ENCODE assay signal across 14 cellular contexts in the genomic region with DNA sequence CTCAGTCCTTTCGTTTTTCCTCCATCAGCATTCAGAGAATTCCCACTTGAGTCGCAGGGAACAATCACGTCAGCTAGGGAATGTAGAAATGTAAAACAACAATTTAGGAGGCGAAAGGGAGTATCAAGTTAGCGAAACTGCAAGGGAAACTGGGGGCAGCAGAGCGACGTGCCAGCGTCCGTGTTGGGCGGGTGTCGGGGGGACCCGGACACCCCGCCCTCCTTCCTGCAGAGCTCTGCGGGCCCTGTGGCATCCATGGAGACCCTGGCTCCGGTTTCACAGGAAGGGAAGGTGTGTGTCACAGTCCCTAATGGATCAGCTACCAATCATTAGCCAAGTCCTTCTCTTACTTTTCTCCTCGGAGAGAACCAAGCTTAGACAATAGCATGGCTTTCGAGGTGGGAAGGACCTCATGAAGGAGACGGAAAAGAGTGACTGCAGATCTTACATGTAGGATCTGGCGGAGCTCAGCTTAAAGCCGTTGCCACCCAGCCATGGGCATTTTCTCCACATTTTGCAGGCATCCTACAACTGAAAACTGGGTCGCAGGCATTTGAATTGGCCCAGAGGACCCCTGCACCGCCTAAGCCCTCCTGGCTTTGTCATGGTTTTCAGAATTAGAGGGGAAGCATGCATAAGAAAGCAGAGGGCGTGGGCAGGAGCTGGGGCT. TPM values are rescaled to one million over a fixed set of nuclear protein-coding genes. Genes with fewer than 3 reads are reported as not detected.
DNase-seq lines count a peak whose midpoint lies in the region; ATAC-seq and TF ChIP-seq lines count a peak whose summit lies in the region.
"Had no signal": no experiment of that assay in that cellular context is flagged by ENCODE, and none has a peak within 500 bp of the region (broad histone marks: within the 10 kb centered on the region; RNA-seq: fewer than 3 reads in every experiment).

No MANE protein-coding gene starts in this region.

- no peaks in the 10 kb centered on the region for H3K79me2 ChIP-seq in fibroblast of lung (ENCODE audit: control insufficient read depth, insufficient read depth, low read length)
- no peaks in the 10 kb centered on the region for H3K79me2 ChIP-seq in smooth muscle cell (ENCODE audit: low read depth)

- H4K91ac ChIP-seq in IMR-90 (ENCODE audit: insufficient read depth, low read depth, low read length) (no peak overlapping the region), mesenchymal stem cell (ENCODE audit: low read length) (no peak overlapping the region)

- no peak for TF ChIP-seq POLR2A in IMR-90 (IDR thresholded peaks at IDR 0.05; ENCODE audit: low read depth, low read length)

- H3K4me3 Mint-ChIP-seq in CD14-positive monocyte, result no peak overlapping the region

- H3K4me1 ChIP-seq in IMR-90 (ENCODE audit: control insufficient read depth, insufficient read depth, low read length) (peaks cover 4% of the 10 kb centered on the region; the same call in 1 of the 2 replicates), fibroblast of lung (ENCODE audit: control insufficient read depth, extremely low read depth, insufficient read depth, low read length) (no peaks in the 10 kb centered on the region), mesenchymal stem cell (ENCODE audit: control insufficient read depth, insufficient read depth, low read depth, low read length) (peaks cover 6% of the 10 kb centered on the region), smooth muscle cell (ENCODE audit: low read depth) (peaks cover 21% of the 10 kb centered on the region)

- no peak for DNase-seq in IMR-90
- peak; percentile 6 to 73 for DNase-seq in fibroblast of lung (ENCODE audit: low read depth in 2 of 2)
- DNase-seq in mesenchymal stem cell, result peak; percentile 12
- DNase-seq in smooth muscle cell (lab: John Stamatoyannopoulos, UW; ENCODE audit: unreplicated experiment), result no peak
- DNase-seq in AG20443 (ENCODE audit: low spot score), result no peak
- DNase-seq in cerebellum (ENCODE audit: low spot score), result no peak
- DNase-seq in CD14-positive monocyte (ENCODE audit: low spot score), result no peak
- no peak for DNase-seq in A172 (ENCODE audit: low spot score)
- DNase-seq: effector CD4-positive, alpha-beta T cell; kidney glomerular epithelial cell; NCI-H1092 treated with DMSO at 0.1 percent for 48 hours; stimulated activated CD4-positive, alpha-beta T cell treated with anti-CD3 and anti-CD28 coated beads, Interleukin-2, amount 100 ng/mL, for 24 hours; T-helper 9 cell had no signal

- H3K14ac ChIP-seq in IMR-90 (replicated peaks; ENCODE audit: low read depth, low read length) (no peak overlapping the region), mesenchymal stem cell (ENCODE audit: low read length in 2 of 2) (no peak overlapping the region)

- peaks cover 12 to 13% (median 12%) of the 10 kb centered on the region in 3 donors for H3K27me3 Mint-ChIP-seq in CD14-positive monocyte (ENCODE audit: low read depth in 3 of 3)

- no peak overlapping the region for H3K27ac ChIP-seq in IMR-90 (ENCODE audit: insufficient read depth, low read length)
- H3K27ac ChIP-seq in fibroblast of lung (ENCODE audit: insufficient read depth, low read length), result no peak overlapping the region
- peak overlapping the region; percentile 49 for H3K27ac ChIP-seq in mesenchymal stem cell (ENCODE audit: low read length, poor library complexity, severe bottlenecking)
- no peak overlapping the region for H3K27ac ChIP-seq in smooth muscle cell (ENCODE audit: low read depth)
- H3K27ac ChIP-seq: vagina had no signal

- no peak overlapping the region for H3K27ac Mint-ChIP-seq in CD14-positive monocyte

- no peaks in the 10 kb centered on the region for H3F3A ChIP-seq in smooth muscle cell (ENCODE audit: low read depth)

- 0 out of 2 replicates have a peak overlapping the region, but pooled peaks have one; percentile 25 for H2BK20ac ChIP-seq in IMR-90 (ENCODE audit: low read depth, low read length)

- no peak overlapping the region for H4K8ac ChIP-seq in IMR-90 (ENCODE audit: low read depth in 2 of 2, low read length in 2 of 2)
- no peak overlapping the region for H4K8ac ChIP-seq in mesenchymal stem cell (ENCODE audit: low read length)

- H3K4me3 ChIP-seq in IMR-90 (ENCODE audit: insufficient read depth, low read depth, low read length) (no peak overlapping the region), fibroblast of lung (replicated peaks in 1 of 4; ENCODE audit: control extremely low read depth in 1 of 4, insufficient read depth in 1 of 4, low read depth in 3 of 4, low read length in 4 of 4) (peak overlapping the region in 1 of 4 experiments; percentile 23), mesenchymal stem cell (ENCODE audit: insufficient read depth in 1 of 2, low read depth in 1 of 2, low read length in 2 of 2) (peak overlapping the region; percentile 24 to 45), smooth muscle cell (peak overlapping the region; percentile 43)

- H3K27me3 ChIP-seq in IMR-90 (ENCODE audit: control insufficient read depth, insufficient read depth, low read length) (no peaks in the 10 kb centered on the region), fibroblast of lung (ENCODE audit: control insufficient read depth, insufficient read depth, low read length) (no peaks in the 10 kb centered on the region), mesenchymal stem cell (ENCODE audit: control insufficient read depth in 1 of 2, insufficient read depth in 1 of 2, low read length in 2 of 2) (no peaks in the 10 kb centered on the region), smooth muscle cell (ENCODE audit: low read depth) (no peaks in the 10 kb centered on the region)
- H3K27me3 ChIP-seq: vagina had no signal

- H3K23ac ChIP-seq in IMR-90 (ENCODE audit: low read depth, low read length) (no peak overlapping the region; the same call in 1 of the 2 replicates), mesenchymal stem cell (ENCODE audit: low read length in 2 of 2) (no peak overlapping the region)

- H3K56ac ChIP-seq in IMR-90 (ENCODE audit: extremely low read depth, insufficient read depth, low read length), result no peak overlapping the region

- no peaks in the 10 kb centered on the region for H3K36me3 Mint-ChIP-seq in CD14-positive monocyte

- H2BK12ac ChIP-seq in mesenchymal stem cell (ENCODE audit: low read length in 2 of 2), result no peak overlapping the region

- intact Hi-C loops in IMR-90 (cut with micrococcal nuclease), result no loop called here
- intact Hi-C loops in CD14-positive monocyte (cut with micrococcal nuclease), result no loop called here

- TF ChIP-seq CTCF in IMR-90 (conservative IDR thresholded peaks at IDR 0.05; ENCODE audit: low read depth, low read length), result no peak
- no peak for TF ChIP-seq CTCF in fibroblast of lung (conservative IDR thresholded peaks at IDR 0.05 in 1 of 2, IDR thresholded peaks at IDR 0.05 in 1 of 2; ENCODE audit: low read depth in 1 of 2, low read length in 2 of 2)
- no peak for TF ChIP-seq CTCF in smooth muscle cell (IDR thresholded peaks at IDR 0.05; ENCODE audit: borderline replicate concordance, insufficient read depth, poor library complexity, severe bottlenecking)
- TF ChIP-seq CTCF in CD14-positive monocyte (IDR thresholded peaks at IDR 0.05), result no peak

- no peaks in the 10 kb centered on the region for H3K36me3 ChIP-seq in IMR-90 (ENCODE audit: control insufficient read depth, insufficient read depth, low read length)
- H3K36me3 ChIP-seq in fibroblast of lung (ENCODE audit: control insufficient read depth, insufficient read depth, low read length), result no peaks in the 10 kb centered on the region
- no peaks in the 10 kb centered on the region for H3K36me3 ChIP-seq in mesenchymal stem cell (ENCODE audit: control insufficient read depth in 1 of 2, insufficient read depth in 2 of 2, low read depth in 1 of 2, low read length in 2 of 2)
- H3K36me3 ChIP-seq in smooth muscle cell (ENCODE audit: low read depth), result no peaks in the 10 kb centered on the region
- H3K36me3 ChIP-seq: vagina had no signal

- no peak for ATAC-seq in IMR-90 (ENCODE audit: low read depth)

- BruUV-seq in IMR-90 (replicated peaks; lab: Mats Ljungman, UMichigan), result no TSS peak

- H2BK5ac ChIP-seq in IMR-90 (ENCODE audit: low read depth, low read length, poor library complexity, severe bottlenecking) (no peak overlapping the region), mesenchymal stem cell (ENCODE audit: low read depth, low read length, poor library complexity, severe bottlenecking) (no peak overlapping the region)

- H2BK15ac ChIP-seq in IMR-90 (ENCODE audit: low read depth, low read length), result no peak overlapping the region
- H2BK15ac ChIP-seq in mesenchymal stem cell (ENCODE audit: low read depth, poor library complexity, severe bottlenecking), result no peak overlapping the region

- in situ Hi-C loops in IMR-90 (cut with MboI; ENCODE audit: low sequenced_read_pairs), result no loop called here

- H3K18ac ChIP-seq in IMR-90 (ENCODE audit: low read depth, low read length) (no peak overlapping the region; the same call in 1 of the 2 replicates), mesenchymal stem cell (ENCODE audit: low read depth in 1 of 2, low read length in 2 of 2) (peak overlapping the region in 1 of 2 experiments; percentile 32)

- no peak overlapping the region for H3K4ac ChIP-seq in IMR-90 (ENCODE audit: low read depth, low read length)
- no peak overlapping the region for H3K4ac ChIP-seq in mesenchymal stem cell (ENCODE audit: low read depth in 1 of 2, low read length in 2 of 2)

- no peaks in the 10 kb centered on the region for H3K4me1 Mint-ChIP-seq in CD14-positive monocyte

- no peak for TF ChIP-seq RAD21 in IMR-90 (IDR thresholded peaks at IDR 0.05; ENCODE audit: low read length)

- H2BK120ac ChIP-seq in IMR-90 (ENCODE audit: low read depth, low read length) (no peak overlapping the region), mesenchymal stem cell (ENCODE audit: low read depth, low read length) (no peak overlapping the region)

- POLR2A ChIA-PET in IMR-90 (lab: Charles Lee; ENCODE audit: unreplicated experiment), result no interaction called here

- H2AFZ ChIP-seq in IMR-90 (replicated peaks; ENCODE audit: low read length, poor library complexity) (peak overlapping the region; percentile 76), fibroblast of lung (ENCODE audit: low read length) (no peak overlapping the region), mesenchymal stem cell (ENCODE audit: low read depth, low read length) (no peak overlapping the region), smooth muscle cell (ENCODE audit: low read depth) (peak overlapping the region; percentile 70)

- no peak overlapping the region for H2AK9ac ChIP-seq in IMR-90 (replicated peaks; ENCODE audit: low read depth, low read length, poor library complexity)

- CTCF ChIA-PET in IMR-90 (lab: Yijun Ruan, JAX), result no interaction called here

- peaks cover 0 to 6% (median 0%) of the 10 kb centered on the region in 7 donors for H3K9me3 Mint-ChIP-seq in CD14-positive monocyte

- H3K9me3 ChIP-seq in IMR-90 (ENCODE audit: control insufficient read depth, insufficient read depth, low read length), result no peaks in the 10 kb centered on the region
- no peaks in the 10 kb centered on the region for H3K9me3 ChIP-seq in fibroblast of lung (ENCODE audit: control insufficient read depth, insufficient read depth, low read depth, low read length)
- H3K9me3 ChIP-seq in mesenchymal stem cell (ENCODE audit: control insufficient read depth, low read length), result no peaks in the 10 kb centered on the region
- no peaks in the 10 kb centered on the region for H3K9me3 ChIP-seq in smooth muscle cell (replicated peaks; ENCODE audit: low read depth)
- H3K9me3 ChIP-seq: vagina had no signal

- dilution Hi-C loops in IMR-90 (cut with HindIII; ENCODE audit: low sequenced_read_pairs, unreplicated experiment), result no loop called here

- H4K5ac ChIP-seq in IMR-90 (ENCODE audit: low read depth, low read length), result no peak overlapping the region; the same call in 1 of the 2 replicates

- no peak overlapping the region for H2AK5ac ChIP-seq in IMR-90 (ENCODE audit: low read depth, low read length)
- H2AK5ac ChIP-seq in mesenchymal stem cell (ENCODE audit: low read length, severe bottlenecking), result no peak overlapping the region

- H3K4me2 ChIP-seq in IMR-90 (ENCODE audit: low read depth, low read length), result peak overlapping the region; percentile 61
- H3K4me2 ChIP-seq in fibroblast of lung (ENCODE audit: extremely low read depth, insufficient read depth, low read length), result no peak overlapping the region
- peak overlapping the region; percentile 72 for H3K4me2 ChIP-seq in mesenchymal stem cell (ENCODE audit: low read length, poor library complexity, severe bottlenecking)
- peak overlapping the region; percentile 82 for H3K4me2 ChIP-seq in smooth muscle cell

- no peaks in the 10 kb centered on the region for H3K79me1 ChIP-seq in IMR-90 (ENCODE audit: low read depth in 1 of 2, low read length in 2 of 2)
- no peaks in the 10 kb centered on the region for H3K79me1 ChIP-seq in mesenchymal stem cell (replicated peaks; ENCODE audit: low read length, poor library complexity, severe bottlenecking)

- H3K9me1 ChIP-seq in IMR-90 (ENCODE audit: insufficient read depth, low read length), result no peaks in the 10 kb centered on the region

- H3K9ac ChIP-seq in IMR-90 (ENCODE audit: low read depth, low read length), result no peak overlapping the region
- no peak overlapping the region for H3K9ac ChIP-seq in fibroblast of lung (ENCODE audit: insufficient read depth, low read length)
- H3K9ac ChIP-seq in mesenchymal stem cell (ENCODE audit: low read length), result no peak overlapping the region
- H3K9ac ChIP-seq in smooth muscle cell (ENCODE audit: low read depth), result no peak overlapping the region

- no peaks in the 10 kb centered on the region for H4K20me1 ChIP-seq in IMR-90 (ENCODE audit: insufficient read depth, low read length)
- H4K20me1 ChIP-seq in fibroblast of lung (ENCODE audit: control insufficient read depth, extremely low read depth, insufficient read depth, low read length), result no peaks in the 10 kb centered on the region
- H4K20me1 ChIP-seq in smooth muscle cell (ENCODE audit: low read depth), result no peaks in the 10 kb centered on the region

- WGBS in IMR-90 (ENCODE audit: extremely low coverage in 2 of 2, insufficient read length in 1 of 2), 2 experiments, result 80% methylated on average over 2 of the region's 23 CpGs; no CpG with 5 or more reads in 1 of the 2 experiments
- 24% methylated on average over 22 of the region's 23 CpGs for WGBS in mesenchymal stem cell
- WGBS in smooth muscle cell (ENCODE audit: low lambda C conversion rate), result 18% methylated on average over 23 of the region's 23 CpGs

RNA-seq across cellular contexts. Expression of a gene that starts 33.7 kb away (rescaled TPM):
- 2.2 and 4.7 TPM in 2 replicates for total RNA-seq in IMR-90 (2012; rRNA removed)
- 1.9 and 2.2 TPM in 2 replicates for polyA plus RNA-seq in IMR-90 (2012; rRNA removed)
- polyA plus RNA-seq in IMR-90 (2012; cell fraction: cytosol; rRNA removed), result 0.78 and 1.3 TPM in 2 replicates
- 2.7 and 3.1 TPM in 2 replicates for polyA plus RNA-seq in IMR-90 (2012; cell fraction: nucleus; rRNA removed; ENCODE audit: low replicate concordance)
- total RNA-seq in fibroblast of lung, result 0.99 and 2.1 TPM in 2 replicates
- polyA plus RNA-seq in fibroblast of lung, result 1.2 and 1.5 TPM in 2 replicates
- polyA plus RNA-seq in fibroblast of lung (2012), result 2.8 and 3.4 TPM in 2 replicates
- polyA minus RNA-seq in fibroblast of lung (ENCODE audit: low replicate concordance), result 0.94 and 1.3 TPM in 2 replicates
- polyA plus RNA-seq in mesenchymal stem cell (2013, experiment 1 of 2), result 4.6 TPM
- polyA plus RNA-seq in mesenchymal stem cell (2013, experiment 2 of 2), result 4.4 TPM
- total RNA-seq in smooth muscle cell, result 20.5 and 22.2 TPM in 2 replicates
- 4.7 and 5.1 TPM in 2 replicates for polyA plus RNA-seq in smooth muscle cell
- 146 TPM for total RNA-seq in cerebellum
- not detected for polyA plus RNA-seq in CD14-positive monocyte
- 11.2 and 11.9 TPM in 2 replicates for total RNA-seq in A172 (2014; rRNA removed; shearing (Covaris generic))
- total RNA-seq: vagina had no signal

Comparison
In these comparisons a context has a peak if more than half of its experiments do, and no peak if none do; other contexts are left out.
1. DNase-seq: peak in fibroblast of lung (2 of 2) and mesenchymal stem cell (single experiment); none in IMR-90 (single experiment), smooth muscle cell (single experiment), AG20443 (single experiment), cerebellum (single experiment), CD14-positive monocyte (single experiment) and A172 (single experiment).
2. H2AFZ ChIP-seq: peak in IMR-90 (single experiment) and smooth muscle cell (single experiment); none in fibroblast of lung (single experiment) and mesenchymal stem cell (single experiment).